Comparison of ENCODE assay signal across 17 cellular contexts in the genomic region with DNA sequence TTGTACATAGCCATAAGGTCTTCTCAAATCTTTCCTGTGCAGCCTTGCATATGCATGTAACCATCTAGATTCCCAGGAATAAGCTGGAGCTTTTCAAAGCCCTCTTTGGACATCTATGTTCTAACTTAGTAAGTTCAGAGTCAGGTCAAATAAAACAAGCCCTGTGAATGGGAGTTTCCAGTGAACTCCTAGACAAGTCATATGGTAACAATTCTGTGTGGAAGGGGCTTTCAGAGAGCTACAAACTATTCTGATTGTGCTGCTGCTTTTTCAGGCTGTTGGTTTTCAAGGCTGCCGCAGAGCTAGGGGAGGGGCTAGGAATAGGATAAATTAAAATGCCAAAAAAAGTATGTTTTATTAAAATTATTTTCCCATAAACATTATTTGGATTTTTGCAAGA.
A peak's percentile ranks its signal among the peaks of the same experiment; 100 is the strongest.
DNase-seq lines count a peak whose midpoint lies in the region; ATAC-seq and TF ChIP-seq lines count a peak whose summit lies in the region.
"Had no signal": no experiment of that assay in that cellular context is flagged by ENCODE, and none has a peak within 500 bp of the region (broad histone marks: within the 10 kb centered on the region; RNA-seq: fewer than 3 reads in every experiment).

No MANE protein-coding gene starts in this region.

- H3K36me3 ChIP-seq in OCI-LY3 (replicated peaks; ENCODE audit: low read depth, low read length), result peaks cover 44% of the 10 kb centered on the region
- H3K36me3 ChIP-seq in neural progenitor cell, result no peaks in the 10 kb centered on the region
- H3K36me3 ChIP-seq: BLaER1 treated with 17β-estradiol and CSF1 and Interleukin-3, amounts not matched to agents 10 nM and 100 nM had no signal

- H3K9ac ChIP-seq in OCI-LY3 (ENCODE audit: low read length) (no peak overlapping the region), neural progenitor cell (no peak overlapping the region)
- H3K9ac ChIP-seq: BLaER1 treated with 17β-estradiol and CSF1 and Interleukin-3, amounts not matched to agents 10 nM and 100 nM; GM23248 had no signal

- H3K79me2 ChIP-seq in OCI-LY3 (ENCODE audit: low read length) (no peaks in the 10 kb centered on the region), neural progenitor cell (ENCODE audit: low read depth) (no peaks in the 10 kb centered on the region)

- no peak overlapping the region for H3K27ac Mint-ChIP-seq in neural progenitor cell
- H3K27ac Mint-ChIP-seq: CD4-positive, CD25-positive, alpha-beta regulatory T cell had no signal

- no peak overlapping the region for H3K4me2 ChIP-seq in OCI-LY3 (ENCODE audit: low read length)
- no peak overlapping the region for H3K4me2 ChIP-seq in neural progenitor cell
- H3K4me2 ChIP-seq: BLaER1 treated with 17β-estradiol and CSF1 and Interleukin-3, amounts not matched to agents 10 nM and 100 nM had no signal

- H3K9me3 Mint-ChIP-seq in neural progenitor cell, result peaks cover 10% of the 10 kb centered on the region

- peaks cover 18% of the 10 kb centered on the region; the same call in 1 of the 2 replicates for H3K9me3 ChIP-seq in OCI-LY3 (ENCODE audit: insufficient read depth, low read length)
- no peaks in the 10 kb centered on the region for H3K9me3 ChIP-seq in neural progenitor cell (ENCODE audit: low read depth)

- H3K4me1 Mint-ChIP-seq in neural progenitor cell, result peaks cover 4% of the 10 kb centered on the region
- H3K4me1 Mint-ChIP-seq: CD4-positive, CD25-positive, alpha-beta regulatory T cell had no signal

- ATAC-seq in GM18861 (IDR thresholded peaks at IDR 0.05; ENCODE audit: unreplicated experiment) (peak; percentile 59), HG02852 (IDR thresholded peaks at IDR 0.05; ENCODE audit: unreplicated experiment) (peak; percentile 50), GM21381 (IDR thresholded peaks at IDR 0.05; ENCODE audit: unreplicated experiment) (no peak), GM19397 (IDR thresholded peaks at IDR 0.05; ENCODE audit: unreplicated experiment) (no peak)
- ATAC-seq: HCT116 had no signal

- H3K4me1 ChIP-seq in OCI-LY3 (ENCODE audit: low read length) (peaks cover 29% of the 10 kb centered on the region), neural progenitor cell (no peaks in the 10 kb centered on the region)
- H3K4me1 ChIP-seq: BLaER1 treated with 17β-estradiol and CSF1 and Interleukin-3, amounts not matched to agents 10 nM and 100 nM had no signal

- H4K20me1 ChIP-seq in OCI-LY3 (ENCODE audit: insufficient read depth, low read length), result no peaks in the 10 kb centered on the region
- no peaks in the 10 kb centered on the region for H4K20me1 ChIP-seq in neural progenitor cell (ENCODE audit: low read depth)
- H4K20me1 ChIP-seq: BLaER1 treated with 17β-estradiol and CSF1 and Interleukin-3, amounts not matched to agents 10 nM and 100 nM had no signal

- no peaks in the 10 kb centered on the region for H3K27me3 ChIP-seq in OCI-LY3 (ENCODE audit: low read depth, low read length)
- H3K27me3 ChIP-seq in neural progenitor cell, result no peaks in the 10 kb centered on the region
- H3K27me3 ChIP-seq: BLaER1 treated with 17β-estradiol and CSF1 and Interleukin-3, amounts not matched to agents 10 nM and 100 nM had no signal

- TF ChIP-seq CTCF in OCI-LY3 (IDR thresholded peaks at IDR 0.05; ENCODE audit: low read depth, low read length) (no peak), neural progenitor cell (IDR thresholded peaks at IDR 0.05) (no peak)

- no peaks in the 10 kb centered on the region for H3F3A ChIP-seq in neural progenitor cell (ENCODE audit: low read depth)

- H3K27ac ChIP-seq in OCI-LY3 (ENCODE audit: low read length), result no peak overlapping the region
- H3K27ac ChIP-seq in neural progenitor cell, result no peak overlapping the region
- H3K27ac ChIP-seq: BLaER1 treated with 17β-estradiol and CSF1 and Interleukin-3, amounts not matched to agents 10 nM and 100 nM; GM23248 had no signal

- no peaks in the 10 kb centered on the region for H3K36me3 Mint-ChIP-seq in neural progenitor cell
- H3K36me3 Mint-ChIP-seq: CD4-positive, CD25-positive, alpha-beta regulatory T cell had no signal

- H3K4me3 ChIP-seq in OCI-LY3 (ENCODE audit: low read length), result no peak overlapping the region
- no peak overlapping the region for H3K4me3 ChIP-seq in neural progenitor cell
- H3K4me3 ChIP-seq: BLaER1 treated with 17β-estradiol and CSF1 and Interleukin-3, amounts not matched to agents 10 nM and 100 nM; GM23248 had no signal

- H3K4me3 Mint-ChIP-seq in neural progenitor cell, result no peak overlapping the region
- H3K4me3 Mint-ChIP-seq: CD4-positive, CD25-positive, alpha-beta regulatory T cell had no signal

- H2AFZ ChIP-seq in OCI-LY3 (ENCODE audit: low read depth, low read length) (peak overlapping the region; percentile 57; the same call in 1 of the 2 replicates), neural progenitor cell (replicated peaks) (peak overlapping the region; percentile 40)
- H2AFZ ChIP-seq: GM23248 had no signal

- DNase-seq in neural progenitor cell (ENCODE audit: low spot score) (no peak), occipital lobe (lab: John Stamatoyannopoulos, UW) (no peak)
- DNase-seq: ACHN; CD4-positive, CD25-positive, alpha-beta regulatory T cell; DMS53; GF-D8; GM23248; IMR-90; Kasumi-1; KBM-7 had no signal

- no peaks in the 10 kb centered on the region for H3K27me3 Mint-ChIP-seq in neural progenitor cell (ENCODE audit: insufficient read depth, low read depth)

Comparison
In these comparisons a context has a peak if more than half of its experiments do, and no peak if none do; other contexts are left out.
1. ATAC-seq: peak in GM18861 (single experiment) and HG02852 (single experiment); none in GM21381 (single experiment) and GM19397 (single experiment).